In genomic region chr1:62333431-62333830, GRCh38 we compare ENCODE assay signal across 18 cellular contexts. TPM values are rescaled to one million over a fixed set of nuclear protein-coding genes. Genes with fewer than 3 reads are reported as not detected.
A peak's percentile ranks its signal among the peaks of the same experiment; 100 is the strongest.
DNase-seq lines count a peak whose midpoint lies in the region; ATAC-seq and TF ChIP-seq lines count a peak whose summit lies in the region.
"Had no signal": no experiment of that assay in that cellular context is flagged by ENCODE, and none has a peak within 500 bp of the region (broad histone marks: within the 10 kb centered on the region; RNA-seq: fewer than 3 reads in every experiment).

No MANE protein-coding gene starts in this region.

- H3K4me3 ChIP-seq in mucosa of descending colon = no peak overlapping the region
- H3K4me3 ChIP-seq: GM23338, pancreas, tibial artery had no signal

- H3K36me3 ChIP-seq in mucosa of descending colon (ENCODE audit: low read depth) = no peaks in the 10 kb centered on the region
- H3K36me3 ChIP-seq: pancreas, tibial artery had no signal

- H3K4me1 Mint-ChIP-seq in activated CD8-positive, alpha-beta T cell treated with anti-CD3 and anti-CD28 coated beads, Interleukin-2, amount 10 ng/mL, durations not matched to agents 7 days and 5 days (ENCODE audit: low read depth) = peaks cover 7% of the 10 kb centered on the region

- POLR2A ChIA-PET in activated CD8-positive, alpha-beta T cell treated with anti-CD3 and anti-CD28 coated beads, Interleukin-2, amount 10 ng/mL, durations not matched to agents 7 days and 5 days (lab: Charles Lee) = no interaction called here

- no peaks in the 10 kb centered on the region for H3K9me3 Mint-ChIP-seq in activated CD8-positive, alpha-beta T cell treated with anti-CD3 and anti-CD28 coated beads, Interleukin-2, amount 10 ng/mL, durations not matched to agents 7 days and 5 days (ENCODE audit: insufficient read depth)
- H3K9me3 Mint-ChIP-seq: activated CD4-positive, alpha-beta memory T cell treated with anti-CD3 and anti-CD28 coated beads for 36 hours; activated T-helper 2 cell treated with anti-CD3 and anti-CD28 coated beads, Interferon-gamma antibody, Interleukin-2, Interleukin-4, amounts not matched to agents 10 μg/mL and 5 μg/mL and 100 μg/mL, durations not matched to agents 14 hours and 24 hours and 36 hours; GM23338 had no signal

- intact Hi-C loops in mucosa of descending colon (cut with DNase I, micrococcal nuclease) = no loop called here

- CTCF ChIA-PET in activated CD8-positive, alpha-beta T cell treated with anti-CD3 and anti-CD28 coated beads, Interleukin-2, amount 10 ng/mL, durations not matched to agents 7 days and 5 days (lab: Charles Lee) = interaction anchor here (1.8 kb wide), 1 partner anchor 28 kb away, joined by 4 read pairs; no protein-coding TSS in a partner anchor

- H3K4me3 Mint-ChIP-seq in activated CD8-positive, alpha-beta T cell treated with anti-CD3 and anti-CD28 coated beads, Interleukin-2, amount 10 ng/mL, durations not matched to agents 7 days and 5 days = no peak overlapping the region
- H3K4me3 Mint-ChIP-seq: activated CD4-positive, alpha-beta memory T cell treated with anti-CD3 and anti-CD28 coated beads for 36 hours; GM23338 had no signal

- H3K27ac Mint-ChIP-seq in activated CD8-positive, alpha-beta T cell treated with anti-CD3 and anti-CD28 coated beads, Interleukin-2, amount 10 ng/mL, durations not matched to agents 7 days and 5 days = no peak overlapping the region
- H3K27ac Mint-ChIP-seq: activated CD4-positive, alpha-beta memory T cell treated with anti-CD3 and anti-CD28 coated beads for 36 hours; activated T-helper 2 cell treated with anti-CD3 and anti-CD28 coated beads, Interferon-gamma antibody, Interleukin-2, Interleukin-4, amounts not matched to agents 10 μg/mL and 5 μg/mL and 100 μg/mL, durations not matched to agents 14 hours and 24 hours and 36 hours; GM23338 had no signal

- H3K36me3 Mint-ChIP-seq in activated CD8-positive, alpha-beta T cell treated with anti-CD3 and anti-CD28 coated beads, Interleukin-2, amount 10 ng/mL, durations not matched to agents 7 days and 5 days (ENCODE audit: low read depth) = no peaks in the 10 kb centered on the region
- H3K36me3 Mint-ChIP-seq: activated CD4-positive, alpha-beta memory T cell treated with anti-CD3 and anti-CD28 coated beads for 36 hours had no signal

- DNase-seq in Daoy (ENCODE audit: low read depth) = peak; percentile 76
- DNase-seq in HK-2 (ENCODE audit: unreplicated experiment) = peak; percentile 36
- peak; percentile 44 for DNase-seq in activated CD8-positive, alpha-beta T cell treated with anti-CD3 and anti-CD28 coated beads, Interleukin-2, amount 10 ng/mL, durations not matched to agents 7 days and 5 days
- no peak for DNase-seq in mucosa of descending colon
- DNase-seq in NCI-H2196 (lab: John Stamatoyannopoulos, UW; ENCODE audit: unreplicated experiment) = no peak
- DNase-seq in COLO668 (lab: John Stamatoyannopoulos, UW; ENCODE audit: unreplicated experiment) = no peak
- DNase-seq: activated CD4-positive, alpha-beta memory T cell treated with anti-CD3 and anti-CD28 coated beads for 36 hours; aorta; C1 segment of cervical spinal cord; DMS79; NCI-H2029; NCI-H524; pancreas; stimulated activated CD4-positive, alpha-beta T cell treated with anti-CD3 and anti-CD28 coated beads, Interleukin-4, amount 100 ng/mL, for 4 hours; tibial artery had no signal

- H3K9me3 ChIP-seq in mucosa of descending colon = no peaks in the 10 kb centered on the region
- H3K9me3 ChIP-seq: pancreas, tibial artery had no signal

- no peaks in the 10 kb centered on the region for H3K4me1 ChIP-seq in mucosa of descending colon (ENCODE audit: low read depth)
- H3K4me1 ChIP-seq: pancreas had no signal

- TF ChIP-seq CTCF in mucosa of descending colon (IDR thresholded peaks at IDR 0.05) = no peak

- no peaks in the 10 kb centered on the region for H3K27me3 Mint-ChIP-seq in activated CD8-positive, alpha-beta T cell treated with anti-CD3 and anti-CD28 coated beads, Interleukin-2, amount 10 ng/mL, durations not matched to agents 7 days and 5 days (ENCODE audit: low read depth)
- H3K27me3 Mint-ChIP-seq: activated CD4-positive, alpha-beta memory T cell treated with anti-CD3 and anti-CD28 coated beads for 36 hours had no signal

- ATAC-seq in activated CD8-positive, alpha-beta T cell treated with anti-CD3 and anti-CD28 coated beads, Interleukin-2, amount 10 ng/mL, durations not matched to agents 7 days and 5 days = peak; percentile 75
- peak; percentile 29 for ATAC-seq in mucosa of descending colon
- no peak for ATAC-seq in GM18520 (IDR thresholded peaks at IDR 0.05; ENCODE audit: unreplicated experiment)
- ATAC-seq: GM23338, pancreas had no signal

RNA-seq across cellular contexts. Expression of gene KANK4, which starts 14.2 kb away (rescaled TPM):
- 0.03 TPM in 1 of 2 replicates, not detected in the other for total RNA-seq in Daoy (2014; rRNA removed; shearing (Covaris generic))
- not detected for total RNA-seq in activated CD8-positive, alpha-beta T cell treated with anti-CD3 and anti-CD28 coated beads, Interleukin-2, amount 10 ng/mL, durations not matched to agents 7 days and 5 days
- total RNA-seq in mucosa of descending colon = 1 to 10 TPM; 1.6 to 2.6 (median 1.7) TPM
- total RNA-seq: activated CD4-positive, alpha-beta memory T cell treated with anti-CD3 and anti-CD28 coated beads for 36 hours; activated T-helper 2 cell treated with anti-CD3 and anti-CD28 coated beads, Interferon-gamma antibody, Interleukin-2, Interleukin-4, amounts not matched to agents 10 μg/mL and 5 μg/mL and 100 μg/mL, durations not matched to agents 14 hours and 24 hours and 36 hours had no signal

Comparison
In these comparisons a context has a peak if more than half of its experiments do, and no peak if none do; other contexts are left out.
1. DNase-seq: peak in Daoy (single experiment), HK-2 (single experiment) and activated CD8-positive, alpha-beta T cell treated with anti-CD3 and anti-CD28 coated beads, Interleukin-2, amount 10 ng/mL, durations not matched to agents 7 days and 5 days (single experiment); none in mucosa of descending colon (0 of 3), NCI-H2196 (single experiment) and COLO668 (single experiment).